ENCODE assay signal across 25 cellular contexts in the genomic region with DNA sequence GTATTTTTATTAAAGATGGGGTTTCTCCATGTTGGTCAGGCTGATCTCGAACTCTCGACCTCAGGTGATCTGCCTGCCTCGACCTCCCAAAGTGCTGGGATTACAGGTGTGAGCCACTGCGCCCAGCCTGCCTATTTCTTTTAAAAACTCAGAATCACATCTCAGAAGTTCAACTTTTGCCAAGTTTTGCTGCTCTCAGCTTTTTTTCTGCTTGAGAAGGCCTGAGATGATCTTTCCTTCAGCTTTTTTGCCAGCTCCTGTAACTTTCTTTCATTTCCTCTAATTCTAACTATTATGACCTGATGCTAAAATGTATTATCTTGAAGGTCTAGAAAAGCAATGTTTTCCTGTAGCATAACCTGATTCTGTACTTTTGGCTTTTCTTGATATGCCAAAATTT. TPM values are rescaled to one million over a fixed set of nuclear protein-coding genes. Genes with fewer than 3 reads are reported as not detected.
A peak's percentile ranks its signal among the peaks of the same experiment; 100 is the strongest.
DNase-seq lines count a peak whose midpoint lies in the region; ATAC-seq, FAIRE-seq and TF ChIP-seq lines count a peak whose summit lies in the region.
"Had no signal": no experiment of that assay in that cellular context is flagged by ENCODE, and none has a peak within 500 bp of the region (broad histone marks: within the 10 kb centered on the region; RNA-seq: fewer than 3 reads in every experiment).

No MANE protein-coding gene starts in this region.

- H3K36me3 ChIP-seq in HepG2 (replicated peaks in 1 of 2; ENCODE audit: control insufficient read depth in 1 of 2, insufficient read depth in 2 of 2, low read length in 2 of 2) (no peaks in the 10 kb centered on the region), right lobe of liver (no peaks in the 10 kb centered on the region), PC-9 (ENCODE audit: low read depth) (no peaks in the 10 kb centered on the region), K562 (ENCODE audit: control insufficient read depth, insufficient read depth, low read length) (no peaks in the 10 kb centered on the region), testis (ENCODE audit: low read depth, missing control alignments) (no peaks in the 10 kb centered on the region)
- H3K36me3 ChIP-seq: BE2C, BLaER1 had no signal

- BruUV-seq in HepG2 (replicated peaks; lab: Mats Ljungman, UMichigan) (no TSS peak), PC-9 (replicated peaks; lab: Mats Ljungman, UMichigan) (no TSS peak), K562 (replicated peaks; lab: Mats Ljungman, UMichigan) (no TSS peak)

- WGBS in HepG2 (ENCODE audit: low lambda C conversion rate) = 72% methylated on average over 4 of the region's 4 CpGs
- WGBS in right lobe of liver (ENCODE audit: insufficient coverage, low coverage, low lambda C conversion rate, missing lambda C conversion rate) = 70% methylated on average over 2 of the region's 4 CpGs
- 42% methylated on average over 4 of the region's 4 CpGs for WGBS in K562 (ENCODE audit: insufficient coverage, low coverage, missing lambda C conversion rate)
- WGBS in testis, 2 donors = 90 to 96% methylated on average over 4 of the region's 4 CpGs

- POLR2A ChIA-PET in HepG2 (lab: Yijun Ruan, JAX) (interaction anchor here (0.7 kb wide), 1 partner anchor 9 kb away, joined by 3 read pairs; the partner anchor contains the start of gene EHHADH), PC-9 (lab: Charles Lee; ENCODE audit: unreplicated experiment) (no interaction called here), K562 (lab: Yijun Ruan, JAX) (interaction anchor here (0.6 to 0.9 kb wide), 2 partner anchors 10 to 240 kb away, joined by 3 read pairs; no protein-coding TSS in a partner anchor)

- H3K4me2 ChIP-seq in HepG2 (ENCODE audit: low read depth, low read length) (no peak overlapping the region), PC-9 (no peak overlapping the region), K562 (ENCODE audit: insufficient read depth, low read length) (no peak overlapping the region)
- H3K4me2 ChIP-seq: BLaER1 had no signal

- no peak for DNase-seq in HepG2 (ENCODE audit: low spot score)
- no peak for DNase-seq in right lobe of liver
- no peak for DNase-seq in PC-9
- no peak for DNase-seq in K562 (ENCODE audit: extremely low read depth in 1 of 4, low spot score in 3 of 4)
- no peak for DNase-seq in testis
- DNase-seq in KG1 (lab: John Stamatoyannopoulos, UW) = no peak
- DNase-seq: ACHN; BE2C; C1 segment of cervical spinal cord; CD4-positive, alpha-beta memory T cell; CD4-positive, CD25-positive, alpha-beta regulatory T cell; CD8-positive, alpha-beta memory T cell; COR-L47; DMS 273 treated with DMSO at 0.1 percent for 48 hours; DMS153; DMS53; DMS79; DND-41; EL; GDM1 had no signal

- TF ChIP-seq CTCF in HepG2 (CRISPR knock-in tag; IDR thresholded peaks at IDR 0.05) (no peak), right lobe of liver (IDR thresholded peaks at IDR 0.05) (no peak), PC-9 (conservative IDR thresholded peaks at IDR 0.05) (no peak), K562 (IDR thresholded peaks at IDR 0.05 in 2 of 3, conservative IDR thresholded peaks at IDR 0.05 in 1 of 3; ENCODE audit: insufficient read depth in 2 of 3, low read depth in 1 of 3, low read length in 3 of 3) (no peak), testis (IDR thresholded peaks at IDR 0.05) (no peak)

- H3K4me1 ChIP-seq in HepG2 (ENCODE audit: insufficient read depth, low read length) (0 out of 2 replicates have a peak, but pooled peaks cover 3% of the 10 kb centered on the region), right lobe of liver (no peaks in the 10 kb centered on the region), PC-9 (replicated peaks; ENCODE audit: insufficient read depth) (no peaks in the 10 kb centered on the region), K562 (replicated peaks in 1 of 2; ENCODE audit: control insufficient read depth in 2 of 2, insufficient read depth in 2 of 2, low read length in 2 of 2) (peaks cover 4 to 5% of the 10 kb centered on the region in 2 experiments; a peak in 3 of 5 replicates), testis (no peaks in the 10 kb centered on the region)
- H3K4me1 ChIP-seq: BE2C, BLaER1 had no signal

- H3K4me3 ChIP-seq in HepG2 (replicated peaks in 1 of 3; ENCODE audit: insufficient read depth in 1 of 3, low read depth in 2 of 3, low read length in 3 of 3) = no peak overlapping the region
- H3K4me3 ChIP-seq in right lobe of liver = no peak overlapping the region
- no peak overlapping the region for H3K4me3 ChIP-seq in PC-9
- H3K4me3 ChIP-seq in K562 = no peak overlapping the region
- no peak overlapping the region for H3K4me3 ChIP-seq in testis
- H3K4me3 ChIP-seq: BLaER1, GM12878 had no signal

- CTCF ChIA-PET in HepG2 (lab: Yijun Ruan, JAX; ENCODE audit: low intra/inter-chr PET ratio, low total read pairs) (no interaction called here), PC-9 (lab: Charles Lee) (interaction anchor here (0.6 kb wide), 1 partner anchor 283 kb away, joined by 10 read pairs; no protein-coding TSS in a partner anchor), K562 (lab: Yijun Ruan, JAX; ENCODE audit: low intra/inter-chr PET ratio) (no interaction called here)

- H3K9ac ChIP-seq in HepG2 (ENCODE audit: insufficient read depth, low read depth, low read length) (no peak overlapping the region), K562 (ENCODE audit: insufficient read depth in 1 of 2, low read depth in 2 of 2, low read length in 2 of 2) (no peak overlapping the region)
- H3K9ac ChIP-seq: BLaER1 had no signal

- H3K9me1 ChIP-seq in K562 (ENCODE audit: control insufficient read depth, insufficient read depth, low read length) = no peaks in the 10 kb centered on the region

- no peak for FAIRE-seq in HepG2 (lab: Jason Lieb, UNC)
- no peak for FAIRE-seq in K562 (lab: Jason Lieb, UNC)
- FAIRE-seq: GM12878, GM12892, GM18507 had no signal

- H3K79me2 ChIP-seq in HepG2 (ENCODE audit: insufficient read depth, low read length) (no peaks in the 10 kb centered on the region), PC-9 (ENCODE audit: low read depth) (no peaks in the 10 kb centered on the region), K562 (ENCODE audit: control insufficient read depth, insufficient read depth, low read length) (no peaks in the 10 kb centered on the region)

- in situ Hi-C loops in HepG2 (cut with HindIII; ENCODE audit: extremely low pct_ligation_motif_present, low pct_unique_long_range_greater_than_20kb) = no loop called here
- in situ Hi-C loops in K562 (cut with MboI) = no loop called here

- intact Hi-C loops in HepG2 (cut with micrococcal nuclease; ENCODE audit: unreplicated experiment) = no loop called here
- intact Hi-C loops in right lobe of liver (cut with DNase I) = no loop called here
- intact Hi-C loops in PC-9 (cut with micrococcal nuclease; ENCODE audit: unreplicated experiment) = no loop called here
- intact Hi-C loops in K562 (cut with micrococcal nuclease) = no loop called here
- intact Hi-C loops in testis (cut with DNase I; ENCODE audit: low total_unique reads) = no loop called here

- no peaks in the 10 kb centered on the region for H3K27me3 ChIP-seq in HepG2 (ENCODE audit: control insufficient read depth in 1 of 2, insufficient read depth in 2 of 2, low read length in 2 of 2)
- no peaks in the 10 kb centered on the region for H3K27me3 ChIP-seq in right lobe of liver
- H3K27me3 ChIP-seq in PC-9 (ENCODE audit: insufficient read depth, low read depth) = no peaks in the 10 kb centered on the region
- H3K27me3 ChIP-seq in K562 (ENCODE audit: control insufficient read depth in 2 of 2, insufficient read depth in 2 of 2, low read length in 2 of 2) = no peaks in the 10 kb centered on the region
- H3K27me3 ChIP-seq in testis = no peaks in the 10 kb centered on the region
- H3K27me3 ChIP-seq: BE2C, BLaER1 had no signal

- TF ChIP-seq EP300 in HepG2 (IDR thresholded peaks at IDR 0.05; ENCODE audit: low read depth in 2 of 2, low read length in 2 of 2) (no peak), HepG2 (CRISPR knock-in tag; IDR thresholded peaks at IDR 0.05; ENCODE audit: borderline replicate concordance) (no peak), K562 (IDR thresholded peaks at IDR 0.05; ENCODE audit: low read length) (no peak)

- H4K20me1 ChIP-seq in HepG2 (ENCODE audit: insufficient read depth, low read length) (no peaks in the 10 kb centered on the region), PC-9 (ENCODE audit: insufficient read depth) (no peaks in the 10 kb centered on the region), K562 (replicated peaks; ENCODE audit: control insufficient read depth, insufficient read depth, low read length) (no peaks in the 10 kb centered on the region)
- H4K20me1 ChIP-seq: BLaER1 had no signal

- no peaks in the 10 kb centered on the region for H3F3A ChIP-seq in PC-9 (ENCODE audit: insufficient read depth, low read depth)

- TF ChIP-seq RAD21 in HepG2 (CRISPR knock-in tag; IDR thresholded peaks at IDR 0.05) (no peak), K562 (CRISPR knock-in tag; conservative IDR thresholded peaks at IDR 0.05 in 1 of 2, IDR thresholded peaks at IDR 0.05 in 1 of 2) (no peak)

- H2AFZ ChIP-seq in HepG2 (ENCODE audit: low read length) = no peak overlapping the region
- 0 out of 2 replicates have a peak overlapping the region, but pooled peaks have one; percentile 30 for H2AFZ ChIP-seq in PC-9
- no peak overlapping the region for H2AFZ ChIP-seq in K562 (ENCODE audit: low read depth, low read length)

- ATAC-seq in HepG2 (no peak), right lobe of liver (no peak), K562 (no peak)
- ATAC-seq: GM12878 had no signal

- H3K27ac ChIP-seq in HepG2 (ENCODE audit: extremely low read length, insufficient read depth, low read length) (no peak overlapping the region), right lobe of liver (no peak overlapping the region), PC-9 (no peak overlapping the region), K562 (ENCODE audit: extremely low read depth, low read depth, low read length) (no peak overlapping the region), testis (no peak overlapping the region)
- H3K27ac ChIP-seq: 22Rv1, BLaER1 had no signal

- H3K9me3 ChIP-seq in HepG2 (ENCODE audit: low read length) (no peaks in the 10 kb centered on the region), right lobe of liver (no peaks in the 10 kb centered on the region), PC-9 (ENCODE audit: insufficient read depth, low read depth) (no peaks in the 10 kb centered on the region), K562 (replicated peaks; ENCODE audit: control insufficient read depth, insufficient read depth, low read depth, low read length) (no peaks in the 10 kb centered on the region), testis (no peaks in the 10 kb centered on the region)

- H3K9me2 ChIP-seq in PC-9 (ENCODE audit: insufficient read depth) = no peaks in the 10 kb centered on the region

- TF ChIP-seq POLR2A in HepG2 (IDR thresholded peaks at IDR 0.05; ENCODE audit: insufficient read depth in 1 of 2, low read depth in 2 of 2, low read length in 2 of 2) (no peak), right lobe of liver (IDR thresholded peaks at IDR 0.05) (no peak), K562 (conservative IDR thresholded peaks at IDR 0.05) (no peak), testis (IDR thresholded peaks at IDR 0.05) (no peak)

RNA-seq across cellular contexts. Expression of gene EHHADH, which starts 9.6 kb away (rescaled TPM):
- total RNA-seq in HepG2 (2016; rRNA removed; fragmentation: Illumina TruSeq; extraction: Trizol) (38.9 and 59.1 TPM in 2 replicates), right lobe of liver (100 to 1,000 TPM; 138 to 322 (median 216) TPM), PC-9 (2021) (8.4 and 8.8 TPM in 2 replicates), K562 (2014; rRNA removed) (3.8 and 5.4 TPM in 2 replicates), K562 (2014; rRNA removed; fragmentation: Illumina TruSeq; extraction: Trizol) (4.4 and 4.7 TPM in 2 replicates), K562 (2015; rRNA removed; fragmentation: Illumina TruSeq; extraction: Trizol) (2.9 and 3.6 TPM in 2 replicates), K562 (2021) (5.5 and 6.1 TPM in 2 replicates), testis (1 to 10 TPM; 5.2 to 7.5 TPM)
- total RNA-seq in HepG2 (2016; cell fraction: cytosol; rRNA removed; fragmentation: Illumina TruSeq; extraction: Trizol; ENCODE audit: low read depth) = 3.7 and 5.5 TPM in 2 replicates
- total RNA-seq in HepG2 (2016; cell fraction: insoluble cytoplasmic fraction; rRNA removed; fragmentation: Illumina TruSeq; extraction: Trizol) = 40.5 and 57.0 TPM in 2 replicates
- 9.7 and 12.0 TPM in 2 replicates for total RNA-seq in HepG2 (2016; cell fraction: membrane; rRNA removed; fragmentation: Illumina TruSeq; extraction: Trizol)
- total RNA-seq in HepG2 (2016; cell fraction: nucleus; rRNA removed; fragmentation: Illumina TruSeq; extraction: Trizol) = 34.2 and 38.8 TPM in 2 replicates
- polyA plus RNA-seq in HepG2 (2011; rRNA removed) (14.1 and 14.5 TPM in 2 replicates), K562 (2011; rRNA removed) (5.9 and 6.4 TPM in 2 replicates), K562 (2014; fragmentation: Illumina TruSeq; extraction: Trizol) (4.3 and 4.8 TPM in 2 replicates), K562 (2014; fragmentation: Nextera tagmentation; extraction: Ambion mirVana) (1 to 10 TPM; 4.1 to 5.5 TPM), K562 (2014; rRNA removed) (4.9 and 6.1 TPM in 2 replicates), testis (ENCODE audit: insufficient read depth, low read depth, low replicate concordance) (6.1 TPM)
- polyA plus RNA-seq in HepG2 (2011; cell fraction: cytosol; rRNA removed) = 10.6 and 13.3 TPM in 2 replicates
- 3.9 and 6.8 TPM in 2 replicates for polyA plus RNA-seq in HepG2 (2011; cell fraction: nucleus; rRNA removed)
- 17.8 and 33.4 TPM in 2 replicates for polyA plus RNA-seq in HepG2 (2012)
- 1.9 and 2.0 TPM in 2 replicates for polyA plus RNA-seq in HepG2 (2016; cell fraction: cytosol; fragmentation: Illumina TruSeq; extraction: Trizol; ENCODE audit: low read depth)
- 46.6 and 47.5 TPM in 2 replicates for polyA plus RNA-seq in HepG2 (2016; cell fraction: insoluble cytoplasmic fraction; fragmentation: Illumina TruSeq; extraction: Trizol; ENCODE audit: low read depth)
- 4.9 and 6.1 TPM in 2 replicates for polyA plus RNA-seq in HepG2 (2016; cell fraction: membrane; fragmentation: Illumina TruSeq; extraction: Trizol; ENCODE audit: low read depth)
- polyA plus RNA-seq in HepG2 (2016; cell fraction: nucleus; fragmentation: Illumina TruSeq; extraction: Trizol; ENCODE audit: insufficient read depth, low read depth) = 22.4 and 23.4 TPM in 2 replicates
- 5.1 and 33.8 TPM in 2 replicates for polyA minus RNA-seq in HepG2 (2011; rRNA and poly(A)+ RNA removed; ENCODE audit: low replicate concordance)
- polyA minus RNA-seq in HepG2 (2011; cell fraction: cytosol; rRNA and poly(A)+ RNA removed) = 25.6 and 27.5 TPM in 2 replicates
- 51.2 and 66.1 TPM in 2 replicates for polyA minus RNA-seq in HepG2 (2011; cell fraction: nucleus; rRNA and poly(A)+ RNA removed)
- 6.6 and 16.1 TPM in 2 replicates for total RNA-seq in K562 (2011; cell fraction: chromatin; rRNA removed; ENCODE audit: low replicate concordance)
- total RNA-seq in K562 (2011; cell fraction: nucleolus; rRNA removed) = 3.9 and 4.3 TPM in 2 replicates
- total RNA-seq in K562 (2011; cell fraction: nucleoplasm; rRNA removed) = 5.9 and 9.0 TPM in 2 replicates
- polyA plus RNA-seq in K562 (2011; cell fraction: cytosol; rRNA removed) = 1.8 and 4.2 TPM in 2 replicates
- polyA plus RNA-seq in K562 (2011; cell fraction: nucleus; rRNA removed) = 3.4 and 3.6 TPM in 2 replicates
- polyA plus RNA-seq in K562 (2012) = 4.7 and 5.2 TPM in 2 replicates
- polyA minus RNA-seq in K562 (2011; rRNA and poly(A)+ RNA removed) = 9.9 and 18.0 TPM in 2 replicates
- 5.8 and 7.4 TPM in 2 replicates for polyA minus RNA-seq in K562 (2011; cell fraction: cytosol; rRNA and poly(A)+ RNA removed)
- polyA minus RNA-seq in K562 (2011; cell fraction: nucleus; rRNA and poly(A)+ RNA removed) = 8.2 and 12.9 TPM in 2 replicates

Comparison
In these comparisons a context has a peak if more than half of its experiments do, and no peak if none do; other contexts are left out.
1. Of the 241 proteins assayed by ChIP-seq in both HepG2 and K562: peak only in HepG2: MAFF and MAFK; only in K562: none; in both: none; in neither: 239.